24 cellular contexts compared by ENCODE assay signal in genomic region chr17:39641883-39642282, GRCh38. TPM values are rescaled to one million over a fixed set of nuclear protein-coding genes. Genes with fewer than 3 reads are reported as not detected.
"Had no signal": no experiment of that assay in that cellular context is flagged by ENCODE, and none has a peak within 500 bp of the region (broad histone marks: within the 10 kb centered on the region; RNA-seq: fewer than 3 reads in every experiment).

No MANE protein-coding gene starts in this region.

- H3K9me3 Mint-ChIP-seq: activated naive CD4-positive, alpha-beta T cell treated with anti-CD3 and anti-CD28 coated beads, Interleukin-2, amount 10 ng/mL, durations not matched to agents 7 days and 5 days; brain; central memory CD8-positive, alpha-beta T cell; nephron had no signal

- ATAC-seq: activated CD4-positive, CD25-positive, alpha-beta regulatory T cell treated with anti-CD3 and anti-CD28 coated beads, Interleukin-2, amount 50 U/mL, for 24 hours; left lung; mucosa of descending colon had no signal

- H3K27ac Mint-ChIP-seq: activated naive CD4-positive, alpha-beta T cell treated with anti-CD3 and anti-CD28 coated beads, Interleukin-2, amount 10 ng/mL, durations not matched to agents 7 days and 5 days; brain; nephron; progenitor cell of endocrine pancreas had no signal

- DNase-seq: activated naive CD4-positive, alpha-beta T cell treated with anti-CD3 and anti-CD28 coated beads, Interleukin-2, amount 10 ng/mL, durations not matched to agents 7 days and 5 days; amniotic stem cell; effector CD4-positive, alpha-beta T cell; esophagus squamous epithelium; hippocampal formation; kidney; left lung; mucosa of descending colon; occipital lobe; stomach; SW 1271; testis had no signal

- H3K4me3 Mint-ChIP-seq: activated naive CD4-positive, alpha-beta T cell treated with anti-CD3 and anti-CD28 coated beads, Interleukin-2, amount 10 ng/mL, durations not matched to agents 7 days and 5 days; brain; nephron had no signal

- H3K27me3 Mint-ChIP-seq: activated naive CD4-positive, alpha-beta T cell treated with anti-CD3 and anti-CD28 coated beads, Interleukin-2, amount 10 ng/mL, durations not matched to agents 7 days and 5 days; central memory CD8-positive, alpha-beta T cell; progenitor cell of endocrine pancreas had no signal

- H3K36me3 Mint-ChIP-seq: brain had no signal

RNA-seq across cellular contexts. Expression of gene PPP1R1B, which starts 15.1 kb away (rescaled TPM):
- total RNA-seq: activated CD8-positive, alpha-beta memory T cell treated with anti-CD3 and anti-CD28 coated beads for 36 hours; endothelial cell of umbilical vein; fibroblast of villous mesenchyme; glomerular endothelial cell; progenitor cell of endocrine pancreas; smooth muscle cell had no signal

RNA-seq across cellular contexts. Expression of gene TCAP, which starts 23.3 kb away (rescaled TPM):
- total RNA-seq: fibroblast of villous mesenchyme, smooth muscle cell had no signal

RNA-seq across cellular contexts. Expression of gene PNMT, which starts 26.4 kb away (rescaled TPM):
- total RNA-seq: endothelial cell of umbilical vein, fibroblast of villous mesenchyme, glomerular endothelial cell, smooth muscle cell, urinary bladder had no signal

RNA-seq across cellular contexts. Expression of gene NEUROD2, which starts 34.2 kb away (rescaled TPM):
- total RNA-seq: activated CD8-positive, alpha-beta memory T cell treated with anti-CD3 and anti-CD28 coated beads for 36 hours; endothelial cell of umbilical vein; esophagus squamous epithelium; fibroblast of villous mesenchyme; glomerular endothelial cell; kidney; left lung; progenitor cell of endocrine pancreas; right atrium auricular region; smooth muscle cell; stomach; urinary bladder had no signal
